7 cellular contexts compared by ENCODE assay signal in the genomic region with DNA sequence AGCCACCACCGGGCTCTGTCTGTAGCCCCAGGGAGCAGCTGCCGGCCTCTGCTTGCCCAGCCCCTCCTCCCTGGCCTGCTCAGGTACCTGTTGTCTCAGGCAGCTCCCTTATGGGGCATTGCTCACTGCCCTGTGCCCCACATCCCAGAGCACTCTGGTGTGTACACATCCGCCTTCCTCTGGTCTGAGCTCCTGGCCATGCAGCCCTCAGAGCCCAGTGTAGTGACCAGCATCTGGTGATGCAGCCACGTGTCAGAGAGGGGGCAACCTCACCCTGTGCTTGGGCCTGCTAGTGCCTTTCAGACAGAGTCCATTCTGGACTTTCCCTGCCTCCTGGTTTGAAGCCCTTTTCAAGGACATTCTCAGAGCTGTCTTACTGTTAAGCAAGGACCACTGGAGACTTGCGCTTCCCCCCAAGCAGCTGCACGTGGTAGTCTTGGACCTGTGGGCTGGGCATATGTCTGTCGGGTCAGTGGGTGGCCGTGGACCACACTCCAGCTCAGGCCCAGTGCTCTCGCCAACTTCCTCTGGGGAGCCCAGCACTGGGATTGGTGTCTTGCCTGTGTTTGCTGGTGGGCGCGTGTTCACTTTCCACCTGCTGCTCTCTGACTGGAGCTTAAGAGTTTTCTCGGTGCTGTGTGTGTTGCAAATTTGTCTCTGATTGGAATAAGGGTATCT. TPM values are rescaled to one million over a fixed set of nuclear protein-coding genes. Genes with fewer than 3 reads are reported as not detected.
DNase-seq lines count a peak whose midpoint lies in the region; ATAC-seq, FAIRE-seq and TF ChIP-seq lines count a peak whose summit lies in the region.

No MANE protein-coding gene starts in this region.

- ATAC-seq in GM19438 (IDR thresholded peaks at IDR 0.05; ENCODE audit: low read depth, unreplicated experiment) (peak; percentile 25), HG03135 (IDR thresholded peaks at IDR 0.05; ENCODE audit: unreplicated experiment) (peak; percentile 17)
- ATAC-seq in central memory CD8-positive, alpha-beta T cell (replicated peaks; ENCODE audit: extremely low read depth, poor library complexity, severe bottlenecking), result no peak

- 54 to 92% (median 65%) methylated on average over 6 to 12 of the region's 12 CpGs for WGBS in spleen, 5 donors

- H3K27me3 ChIP-seq in spleen (replicated peaks in 1 of 7), result no peaks in the 10 kb centered on the region

- H3K4me3 ChIP-seq in spleen, result peak overlapping the region in 1 of 8 donors; percentile 5

- TF ChIP-seq CTCF in spleen (IDR thresholded peaks at IDR 0.05 in 8 of 11, conservative IDR thresholded peaks at IDR 0.05 in 3 of 11), result no peak

- H3K4me1 Mint-ChIP-seq in central memory CD8-positive, alpha-beta T cell, result peaks cover 72% of the 10 kb centered on the region

- peaks cover 17 to 100% (median 77%) of the 10 kb centered on the region in 6 donors for H3K4me1 ChIP-seq in spleen

- peak overlapping the region; percentile 87 for H3K27ac Mint-ChIP-seq in central memory CD8-positive, alpha-beta T cell (ENCODE audit: low read depth)

- peaks cover 0 to 30% (median 6%) of the 10 kb centered on the region in 6 donors for H3K36me3 ChIP-seq in spleen

- no peaks in the 10 kb centered on the region for H3K9me3 Mint-ChIP-seq in central memory CD8-positive, alpha-beta T cell

- intact Hi-C loops in spleen (cut with DNase I; ENCODE audit: low total_unique reads), result no loop called here

- H3K27ac ChIP-seq in spleen, result peak overlapping the region; percentile 7 to 81 (median 56)

- TF ChIP-seq POLR2A in spleen (IDR thresholded peaks at IDR 0.05) (no peak), GM12892 (IDR thresholded peaks at IDR 0.05; ENCODE audit: low read depth, low read length) (no peak)

- H3K36me3 Mint-ChIP-seq in central memory CD8-positive, alpha-beta T cell (ENCODE audit: insufficient read depth), result peaks cover 24% of the 10 kb centered on the region

- FAIRE-seq in GM12892 (lab: Jason Lieb, UNC), result no peak

- DNase-seq in central memory CD8-positive, alpha-beta T cell (ENCODE audit: low spot score in 2 of 2), result no peak
- no peak for DNase-seq in spleen
- no peak for DNase-seq in NCI-H2171 (lab: John Stamatoyannopoulos, UW)
- no peak for DNase-seq in GF-D8 (lab: John Stamatoyannopoulos, UW)
- DNase-seq in GM12892 (ENCODE audit: insufficient read length), result no peak

- peak overlapping the region; percentile 73 for H3K4me3 Mint-ChIP-seq in central memory CD8-positive, alpha-beta T cell

- no peaks in the 10 kb centered on the region for H3K27me3 Mint-ChIP-seq in central memory CD8-positive, alpha-beta T cell

- no peaks in the 10 kb centered on the region for H3K9me3 ChIP-seq in spleen

RNA-seq across cellular contexts. Expression of gene DGKD, which starts 30.7 kb away (rescaled TPM):
- total RNA-seq in spleen, result 100 to 1,000 TPM in 4 of 7 donors, 10 to 100 TPM in 3; 45.2 to 120 (median 102) TPM
- 10 to 100 TPM; 21.9 to 35.6 (median 32.1) TPM for polyA plus RNA-seq in spleen
- 63.1 TPM for polyA plus RNA-seq in GM12892 (2012; ENCODE audit: missing spikeins)
